Comparison of ENCODE assay signal across 31 cellular contexts in genomic region chr9:24587883-24588282, GRCh38. TPM values are rescaled to one million over a fixed set of nuclear protein-coding genes. Genes with fewer than 3 reads are reported as not detected.
"Had no signal": no experiment of that assay in that cellular context is flagged by ENCODE, and none has a peak within 500 bp of the region (broad histone marks: within the 10 kb centered on the region; RNA-seq: fewer than 3 reads in every experiment).

No MANE protein-coding gene starts in this region.

- H3K4me3 ChIP-seq: stomach, suprapubic skin, testis, thoracic aorta, thyroid gland, tibial artery, tibial nerve, transverse colon, upper lobe of left lung, upper lobe of right lung, uterus, vagina had no signal

- H3K4me1 ChIP-seq: stomach, suprapubic skin, testis, thyroid gland, tibial artery, tibial nerve, upper lobe of left lung, upper lobe of right lung, uterus, vagina had no signal

- H3K27me3 ChIP-seq: stomach, suprapubic skin, testis, thyroid gland, tibial artery, tibial nerve, transverse colon, upper lobe of left lung, upper lobe of right lung, uterus, vagina had no signal

- DNase-seq: stimulated activated CD4-positive, alpha-beta T cell treated with anti-CD3 and anti-CD28 coated beads, Interleukin-2, amount 100 ng/mL, for 48 hours; stimulated activated CD4-positive, alpha-beta T cell treated with anti-CD3 and anti-CD28 coated beads, Interleukin-4, amount 100 ng/mL, for 1 hour; stimulated activated CD4-positive, alpha-beta T cell treated with anti-CD3 and anti-CD28 coated beads, Interleukin-4, amount 100 ng/mL, for 24 hours; stimulated activated CD4-positive, alpha-beta T cell treated with anti-CD3 and anti-CD28 coated beads, Interleukin-4, amount 100 ng/mL, for 4 hours; stimulated activated CD8-positive, alpha-beta memory T cell treated with anti-CD3 and anti-CD28 coated beads, Interleukin-4, amount 100 ng/mL, for 48 hours; stimulated activated naive B cell treated with anti-CD40 and anti-IgM and Interleukin-4, amounts not matched to agents 10 μg/mL and 1 μg/mL and 100 μg/mL, for 72 hours; stimulated activated naive CD4-positive, alpha-beta T cell; stimulated activated naive CD4-positive, alpha-beta T cell treated with Interleukin-2 at 50 U/mL for 16 hours; stimulated activated naive CD8-positive, alpha-beta T cell treated with anti-CD3 and anti-CD28 coated beads, Interleukin-15, amount 100 ng/mL, for 72 hours; stimulated activated naive CD8-positive, alpha-beta T cell treated with anti-CD3 and anti-CD28 coated beads, Interleukin-15, Interleukin-2, amounts not matched to agents 100 U/mL and 50 U/mL, for 24 hours; stomach; substantia nigra; testis; thyroid gland; tibial artery; transverse colon; trophoblast cell; upper lobe of left lung; upper lobe of right lung; uterus had no signal

- H3K36me3 ChIP-seq: stomach, suprapubic skin, thoracic aorta, thyroid gland, tibial artery, tibial nerve, transverse colon, upper lobe of left lung, upper lobe of right lung, uterus, vagina had no signal

- H3K27ac ChIP-seq: stomach, suprapubic skin, testis, thoracic aorta, thyroid gland, tibial artery, tibial nerve, transverse colon, upper lobe of left lung, upper lobe of right lung, uterus, vagina had no signal

- ATAC-seq: stimulated activated effector memory CD8-positive, alpha-beta T cell treated with anti-CD3 and anti-CD28 coated beads, Interleukin-12 subunit alpha, Interleukin-12 subunit beta, amount 100 ng/mL, for 72 hours; stimulated activated memory B cell treated with anti-CD40 and anti-IgM and Interleukin-4, amounts not matched to agents 10 μg/mL and 1 μg/mL and 100 μg/mL, for 72 hours; stimulated activated naive B cell treated with anti-CD40 and anti-IgM and Interleukin-4, amounts not matched to agents 10 μg/mL and 1 μg/mL and 100 μg/mL, for 72 hours; stimulated activated naive CD8-positive, alpha-beta T cell treated with anti-CD3 and anti-CD28 coated beads, Interleukin-15, amount 100 ng/mL, for 72 hours; stimulated activated naive CD8-positive, alpha-beta T cell treated with anti-CD3 and anti-CD28 coated beads, Interleukin-15, Interleukin-2, amounts not matched to agents 100 U/mL and 50 U/mL, for 24 hours; upper lobe of right lung had no signal

- H3K9me3 ChIP-seq: suprapubic skin, testis, thoracic aorta, thyroid gland, transverse colon, upper lobe of right lung, uterus, vagina had no signal

- FAIRE-seq: urothelium cell line had no signal

RNA-seq across cellular contexts. Expression of gene IZUMO3, which starts 42.2 kb away (rescaled TPM):
- total RNA-seq: stomach, subcutaneous adipose tissue, suprapubic skin, temporal lobe, thoracic aorta, thyroid gland, tibial nerve, transverse colon, upper lobe of left lung, upper lobe of right lung, ureter, urinary bladder, uterus, vagina had no signal
- polyA plus RNA-seq: stomach, urinary bladder had no signal
